9 cellular contexts compared by ENCODE assay signal in genomic region chr20:44990957-44991356, GRCh38. TPM values are rescaled to one million over a fixed set of nuclear protein-coding genes. Genes with fewer than 3 reads are reported as not detected.
DNase-seq lines count a peak whose midpoint lies in the region; ATAC-seq and TF ChIP-seq lines count a peak whose summit lies in the region.
"Had no signal": no experiment of that assay in that cellular context is flagged by ENCODE, and none has a peak within 500 bp of the region (broad histone marks: within the 10 kb centered on the region; RNA-seq: fewer than 3 reads in every experiment).

No MANE protein-coding gene starts in this region.

- DNase-seq in T-helper 1 cell (no peak), OCI-M1 (lab: John Stamatoyannopoulos, UW) (peak; percentile 45), esophagus muscularis mucosa (ENCODE audit: extremely low spot score) (no peak), HuH-7.5 (ENCODE audit: low spot score) (no peak), GM03348 (ENCODE audit: low spot score) (no peak)
- DNase-seq in stimulated activated effector memory CD8-positive, alpha-beta T cell treated with anti-CD3 and anti-CD28 coated beads, Interleukin-12 subunit alpha, Interleukin-12 subunit beta, amount 100 ng/mL, for 72 hours (ENCODE audit: low spot score in 2 of 2), result no peak

- peaks cover 49% of the 10 kb centered on the region for H3K36me3 Mint-ChIP-seq in T-helper 1 cell treated with Interleukin-12 subunit alpha and Interleukin-12 subunit beta and Interleukin-4 antibody, amounts not matched to agents 30 μg/mL and 1 μg/mL, for 36 hours (ENCODE audit: low read depth)
- H3K36me3 Mint-ChIP-seq in stimulated activated effector memory CD8-positive, alpha-beta T cell treated with anti-CD3 and anti-CD28 coated beads, Interleukin-12 subunit alpha, Interleukin-12 subunit beta, amount 100 ng/mL, for 72 hours, result peaks cover 99% of the 10 kb centered on the region

- H3K27me3 ChIP-seq in esophagus muscularis mucosa, result no peaks in the 10 kb centered on the region

- peaks cover 55% of the 10 kb centered on the region for H3K4me1 Mint-ChIP-seq in T-helper 1 cell treated with Interleukin-12 subunit alpha and Interleukin-12 subunit beta and Interleukin-4 antibody, amounts not matched to agents 30 μg/mL and 1 μg/mL, for 36 hours (ENCODE audit: low read depth)
- H3K4me1 Mint-ChIP-seq in stimulated activated effector memory CD8-positive, alpha-beta T cell treated with anti-CD3 and anti-CD28 coated beads, Interleukin-12 subunit alpha, Interleukin-12 subunit beta, amount 100 ng/mL, for 72 hours, result peaks cover 53% of the 10 kb centered on the region

- ATAC-seq in stimulated activated effector memory CD8-positive, alpha-beta T cell treated with anti-CD3 and anti-CD28 coated beads, Interleukin-12 subunit alpha, Interleukin-12 subunit beta, amount 100 ng/mL, for 72 hours, result no peak
- no peak for ATAC-seq in HG02938 (IDR thresholded peaks at IDR 0.05; ENCODE audit: unreplicated experiment)

- no peaks in the 10 kb centered on the region for H3K27me3 Mint-ChIP-seq in T-helper 1 cell treated with Interleukin-12 subunit alpha and Interleukin-12 subunit beta and Interleukin-4 antibody, amounts not matched to agents 30 μg/mL and 1 μg/mL, for 36 hours (ENCODE audit: low read depth)

- intact Hi-C loops in esophagus muscularis mucosa (cut with DNase I), result no loop called here

- H3K27ac Mint-ChIP-seq in T-helper 1 cell treated with Interleukin-12 subunit alpha and Interleukin-12 subunit beta and Interleukin-4 antibody, amounts not matched to agents 30 μg/mL and 1 μg/mL, for 36 hours, result peak overlapping the region; percentile 90
- peak overlapping the region; percentile 90 for H3K27ac Mint-ChIP-seq in stimulated activated effector memory CD8-positive, alpha-beta T cell treated with anti-CD3 and anti-CD28 coated beads, Interleukin-12 subunit alpha, Interleukin-12 subunit beta, amount 100 ng/mL, for 72 hours

- H3K27ac ChIP-seq in esophagus muscularis mucosa (replicated peaks in 1 of 4), result peak overlapping the region; percentile 35 to 57 (median 50)
- H3K27ac ChIP-seq: 22Rv1 had no signal

- no peak for TF ChIP-seq POLR2A in esophagus muscularis mucosa (IDR thresholded peaks at IDR 0.05; ENCODE audit: low read depth)

- no peak for TF ChIP-seq CTCF in esophagus muscularis mucosa (IDR thresholded peaks at IDR 0.05)

- H3K4me1 ChIP-seq in esophagus muscularis mucosa, result peaks cover 9 to 25% (median 22%) of the 10 kb centered on the region in 4 donors

- H3K9me3 ChIP-seq in esophagus muscularis mucosa, result no peaks in the 10 kb centered on the region

- TF ChIP-seq EP300 in esophagus muscularis mucosa (IDR thresholded peaks at IDR 0.05), result no peak

- H3K36me3 ChIP-seq in esophagus muscularis mucosa, result peaks cover 5 to 41% (median 20%) of the 10 kb centered on the region in 4 donors

- peak overlapping the region; percentile 77 for H3K4me3 Mint-ChIP-seq in T-helper 1 cell treated with Interleukin-12 subunit alpha and Interleukin-12 subunit beta and Interleukin-4 antibody, amounts not matched to agents 30 μg/mL and 1 μg/mL, for 36 hours
- H3K4me3 Mint-ChIP-seq in stimulated activated effector memory CD8-positive, alpha-beta T cell treated with anti-CD3 and anti-CD28 coated beads, Interleukin-12 subunit alpha, Interleukin-12 subunit beta, amount 100 ng/mL, for 72 hours, result peak overlapping the region; percentile 72

- no peaks in the 10 kb centered on the region for H3K9me3 Mint-ChIP-seq in T-helper 1 cell treated with Interleukin-12 subunit alpha and Interleukin-12 subunit beta and Interleukin-4 antibody, amounts not matched to agents 30 μg/mL and 1 μg/mL, for 36 hours
- no peaks in the 10 kb centered on the region for H3K9me3 Mint-ChIP-seq in stimulated activated effector memory CD8-positive, alpha-beta T cell treated with anti-CD3 and anti-CD28 coated beads, Interleukin-12 subunit alpha, Interleukin-12 subunit beta, amount 100 ng/mL, for 72 hours

- peak overlapping the region; percentile 0 to 28 (median 10) for H3K4me3 ChIP-seq in esophagus muscularis mucosa

RNA-seq across cellular contexts. Expression of gene STK4, which starts 24.6 kb away (rescaled TPM):
- 10 to 100 TPM; 26.0 to 31.6 (median 27.7) TPM for total RNA-seq in esophagus muscularis mucosa

RNA-seq across cellular contexts. Expression of gene TOMM34, which starts 30.8 kb away (rescaled TPM):
- total RNA-seq in esophagus muscularis mucosa, result 10 to 100 TPM in 3 of 4 donors, 1 to 10 TPM in 1; 5.8 to 14.8 (median 13.9) TPM
